In the genomic region with DNA sequence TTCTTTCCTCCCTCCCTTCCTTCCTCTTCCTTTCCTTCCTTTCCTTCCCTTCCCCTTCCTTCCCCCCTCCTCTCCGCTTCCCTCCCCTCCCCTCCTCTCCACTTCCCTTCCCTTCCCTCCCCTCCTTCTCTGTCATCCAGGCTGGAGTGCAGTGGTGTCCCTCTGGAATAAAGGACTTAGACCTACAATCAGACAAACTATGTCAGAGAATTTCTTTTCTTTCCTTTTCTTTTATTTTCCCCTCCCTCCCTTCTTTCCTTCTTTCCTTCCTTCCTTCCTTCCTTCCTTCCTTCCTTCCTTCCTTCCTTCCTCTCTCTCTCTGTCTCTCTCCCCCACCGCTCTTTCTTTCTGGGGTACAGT, we compare ENCODE assay signal across 17 cellular contexts.
"Had no signal": no experiment of that assay in that cellular context is flagged by ENCODE, and none has a peak within 500 bp of the region (broad histone marks: within the 10 kb centered on the region; RNA-seq: fewer than 3 reads in every experiment).

No MANE protein-coding gene starts in this region.

- H3K27me3 ChIP-seq: foreskin keratinocyte had no signal

- H3K27ac Mint-ChIP-seq: activated naive CD4-positive, alpha-beta T cell treated with anti-CD3 and anti-CD28 coated beads, Interleukin-2, amount 50 U/mL, for 72 hours; activated T-helper 17 cell treated with anti-CD3 and anti-CD28 coated beads, Interleukin-2, amount 50 U/mL, for 72 hours; brain; memory B cell had no signal

- H3K27ac ChIP-seq: foreskin keratinocyte, sigmoid colon, upper lobe of right lung, VCaP had no signal

- FAIRE-seq: keratinocyte had no signal

- DNase-seq: activated CD4-positive, CD25-positive, alpha-beta regulatory T cell treated with anti-CD3 and anti-CD28 coated beads, Interleukin-2, amount 50 U/mL, for 72 hours; activated T-cell treated with anti-CD3 and anti-CD28 coated beads, Interleukin-2, amount 50 U/mL, for 1 hour; aorta; effector CD4-positive, alpha-beta T cell; foreskin keratinocyte; left colon; sigmoid colon; stimulated activated CD4-positive, alpha-beta T cell treated with anti-CD3 and anti-CD28 coated beads, Interleukin-4, amount 100 ng/mL, for 1 hour; stimulated activated naive CD8-positive, alpha-beta T cell treated with anti-CD3 and anti-CD28 coated beads, Interleukin-15, Interleukin-2, amounts not matched to agents 100 U/mL and 50 U/mL, for 24 hours; upper lobe of right lung had no signal

- H3K9me3 Mint-ChIP-seq: brain; T-helper 2 cell treated with Interferon-gamma antibody and Interleukin-4, amounts not matched to agents 5 μg/mL and 100 μg/mL, for 36 hours had no signal

- H3K27me3 Mint-ChIP-seq: activated T-helper 17 cell treated with anti-CD3 and anti-CD28 coated beads, Interleukin-2, amount 50 U/mL, for 72 hours had no signal

- ATAC-seq: activated naive CD4-positive, alpha-beta T cell treated with anti-CD3 and anti-CD28 coated beads, Interleukin-2, amount 50 U/mL, for 72 hours; activated T-helper 17 cell treated with anti-CD3 and anti-CD28 coated beads, Interleukin-2, amount 50 U/mL, for 72 hours; foreskin keratinocyte; left colon; stimulated activated naive CD8-positive, alpha-beta T cell treated with anti-CD3 and anti-CD28 coated beads, Interleukin-15, Interleukin-2, amounts not matched to agents 100 U/mL and 50 U/mL, for 24 hours; upper lobe of right lung had no signal

- H3K36me3 ChIP-seq: sigmoid colon, upper lobe of right lung had no signal

- H3K4me3 Mint-ChIP-seq: activated T-helper 17 cell treated with anti-CD3 and anti-CD28 coated beads, Interleukin-2, amount 50 U/mL, for 72 hours; memory B cell; T-helper 2 cell treated with Interferon-gamma antibody and Interleukin-4, amounts not matched to agents 5 μg/mL and 100 μg/mL, for 36 hours had no signal

- H3K4me1 ChIP-seq: sigmoid colon, upper lobe of right lung had no signal

- H3K36me3 Mint-ChIP-seq: activated naive CD4-positive, alpha-beta T cell treated with anti-CD3 and anti-CD28 coated beads, Interleukin-2, amount 50 U/mL, for 72 hours; brain had no signal

- H3K4me1 Mint-ChIP-seq: memory B cell had no signal

- H3K9me3 ChIP-seq: sigmoid colon, upper lobe of right lung had no signal

- H3K4me3 ChIP-seq: sigmoid colon, upper lobe of right lung had no signal
